ENCODE assay signal across 15 cellular contexts in the genomic region with DNA sequence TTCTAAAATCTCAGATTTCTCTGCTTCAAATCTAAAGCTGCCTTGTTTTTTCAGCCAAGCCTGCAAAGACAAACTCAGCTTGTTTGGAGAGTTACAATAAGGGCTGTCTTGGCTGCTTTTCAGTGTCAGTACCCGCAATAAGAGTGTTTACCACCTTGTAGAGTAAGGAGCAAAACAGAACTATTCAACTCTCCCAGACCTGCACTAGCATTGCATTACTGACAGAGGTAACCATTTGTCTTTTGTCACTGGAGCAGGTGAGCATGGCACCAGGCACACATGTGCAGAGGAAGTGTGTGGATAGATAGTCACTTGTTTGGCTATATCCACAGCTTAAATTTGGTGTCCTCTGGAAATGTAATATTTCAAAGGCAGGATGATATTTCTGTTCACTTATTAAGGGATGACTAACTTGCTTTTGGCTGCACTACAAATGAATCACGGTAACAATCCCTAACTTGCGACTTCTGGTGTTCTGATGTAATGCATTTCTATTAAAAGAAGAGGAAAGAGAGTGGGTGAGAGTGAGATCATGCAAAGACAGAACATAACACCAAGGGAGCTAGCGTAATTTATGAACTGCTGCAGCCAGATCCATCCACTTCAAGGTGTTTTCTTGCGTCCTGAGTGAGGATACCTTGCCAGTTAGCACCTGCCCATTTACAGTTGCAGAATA. TPM values are rescaled to one million over a fixed set of nuclear protein-coding genes. Genes with fewer than 3 reads are reported as not detected.
A peak's percentile ranks its signal among the peaks of the same experiment; 100 is the strongest.
DNase-seq lines count a peak whose midpoint lies in the region; ATAC-seq, FAIRE-seq and TF ChIP-seq lines count a peak whose summit lies in the region.
"Had no signal": no experiment of that assay in that cellular context is flagged by ENCODE, and none has a peak within 500 bp of the region (broad histone marks: within the 10 kb centered on the region; RNA-seq: fewer than 3 reads in every experiment).

No MANE protein-coding gene starts in this region.

- H3K4me3 ChIP-seq in astrocyte (ENCODE audit: insufficient read depth, low read depth, low read length) (no peak overlapping the region), skeletal muscle cell (ENCODE audit: low read depth, low read length) (no peak overlapping the region)
- H3K4me3 ChIP-seq: skin epidermis had no signal

- no peaks in the 10 kb centered on the region for H3K9me3 Mint-ChIP-seq in astrocyte (ENCODE audit: unreplicated experiment)
- H3K9me3 Mint-ChIP-seq in activated naive CD4-positive, alpha-beta T cell treated with anti-CD3 and anti-CD28 coated beads for 36 hours: no peaks in the 10 kb centered on the region
- no peaks in the 10 kb centered on the region for H3K9me3 Mint-ChIP-seq in natural killer cell treated with Interleukin-12 subunit alpha and Interleukin-12 subunit beta and Interleukin-15 and Interleukin-18, amount 100 ng/mL, for 72 hours
- H3K9me3 Mint-ChIP-seq: activated T-helper 17 cell treated with anti-CD3 and anti-CD28 coated beads, Interleukin-2, amount 50 U/mL, for 72 hours; stimulated activated effector memory CD8-positive, alpha-beta T cell treated with anti-CD3 and anti-CD28 coated beads, Interleukin-12 subunit alpha, Interleukin-12 subunit beta, amount 100 ng/mL, for 72 hours had no signal

- H3K27me3 Mint-ChIP-seq in astrocyte (ENCODE audit: low read depth, unreplicated experiment): no peaks in the 10 kb centered on the region
- H3K27me3 Mint-ChIP-seq in activated naive CD4-positive, alpha-beta T cell treated with anti-CD3 and anti-CD28 coated beads for 36 hours (ENCODE audit: low read depth): peaks cover 6% of the 10 kb centered on the region
- peaks cover 0 to 15% of the 10 kb centered on the region in 2 donors for H3K27me3 Mint-ChIP-seq in natural killer cell treated with Interleukin-12 subunit alpha and Interleukin-12 subunit beta and Interleukin-15 and Interleukin-18, amount 100 ng/mL, for 72 hours
- H3K27me3 Mint-ChIP-seq: activated T-helper 17 cell treated with anti-CD3 and anti-CD28 coated beads, Interleukin-2, amount 50 U/mL, for 72 hours had no signal

- no peak overlapping the region for H3K4me3 Mint-ChIP-seq in astrocyte (ENCODE audit: unreplicated experiment)
- no peak overlapping the region for H3K4me3 Mint-ChIP-seq in activated naive CD4-positive, alpha-beta T cell treated with anti-CD3 and anti-CD28 coated beads for 36 hours
- H3K4me3 Mint-ChIP-seq in natural killer cell treated with Interleukin-12 subunit alpha and Interleukin-12 subunit beta and Interleukin-15 and Interleukin-18, amount 100 ng/mL, for 72 hours: no peak overlapping the region
- H3K4me3 Mint-ChIP-seq: activated T-helper 17 cell treated with anti-CD3 and anti-CD28 coated beads, Interleukin-2, amount 50 U/mL, for 72 hours; stimulated activated effector memory CD8-positive, alpha-beta T cell treated with anti-CD3 and anti-CD28 coated beads, Interleukin-12 subunit alpha, Interleukin-12 subunit beta, amount 100 ng/mL, for 72 hours had no signal

- no peaks in the 10 kb centered on the region for H3K9me3 ChIP-seq in astrocyte (ENCODE audit: insufficient read depth, low read depth, low read length)
- H3K9me3 ChIP-seq: Caco-2 had no signal

- intact Hi-C loops in activated naive CD4-positive, alpha-beta T cell treated with anti-CD3 and anti-CD28 coated beads for 36 hours (cut with micrococcal nuclease): no loop called here

- peaks cover 22% of the 10 kb centered on the region for H3K4me1 ChIP-seq in astrocyte (ENCODE audit: insufficient read depth, low read length)
- H3K4me1 ChIP-seq: Caco-2 had no signal

- FAIRE-seq in astrocyte (lab: Jason Lieb, UNC): peak; percentile 99
- FAIRE-seq: GM18507 had no signal

- no peak for ATAC-seq in GM18861 (IDR thresholded peaks at IDR 0.05; ENCODE audit: unreplicated experiment)
- no peak for ATAC-seq in natural killer cell treated with Interleukin-12 subunit alpha and Interleukin-12 subunit beta and Interleukin-15 and Interleukin-18, amount 100 ng/mL, for 72 hours
- ATAC-seq: activated T-helper 17 cell treated with anti-CD3 and anti-CD28 coated beads, Interleukin-2, amount 50 U/mL, for 72 hours; stimulated activated effector memory CD8-positive, alpha-beta T cell treated with anti-CD3 and anti-CD28 coated beads, Interleukin-12 subunit alpha, Interleukin-12 subunit beta, amount 100 ng/mL, for 72 hours had no signal

- no peaks in the 10 kb centered on the region for H3K79me2 ChIP-seq in astrocyte (ENCODE audit: insufficient read depth, low read length)

- CTCF ChIA-PET in activated naive CD4-positive, alpha-beta T cell treated with anti-CD3 and anti-CD28 coated beads for 36 hours (lab: Charles Lee): no interaction called here

- peak overlapping the region; percentile 37 for H3K27ac Mint-ChIP-seq in astrocyte (ENCODE audit: unreplicated experiment)
- no peak overlapping the region for H3K27ac Mint-ChIP-seq in activated naive CD4-positive, alpha-beta T cell treated with anti-CD3 and anti-CD28 coated beads for 36 hours
- H3K27ac Mint-ChIP-seq in natural killer cell treated with Interleukin-12 subunit alpha and Interleukin-12 subunit beta and Interleukin-15 and Interleukin-18, amount 100 ng/mL, for 72 hours: no peak overlapping the region
- H3K27ac Mint-ChIP-seq: activated T-helper 17 cell treated with anti-CD3 and anti-CD28 coated beads, Interleukin-2, amount 50 U/mL, for 72 hours; stimulated activated effector memory CD8-positive, alpha-beta T cell treated with anti-CD3 and anti-CD28 coated beads, Interleukin-12 subunit alpha, Interleukin-12 subunit beta, amount 100 ng/mL, for 72 hours had no signal

- peak; percentile 7 for DNase-seq in GOT3 (lab: John Stamatoyannopoulos, UW)
- peak; percentile 86 for DNase-seq in astrocyte (ENCODE audit: low read depth)
- peak; percentile 68 for DNase-seq in glomerular visceral epithelial cell (ENCODE audit: extremely low spot score)
- peak; percentile 60 for DNase-seq in skeletal muscle cell (ENCODE audit: low read depth)
- no peak for DNase-seq in activated naive CD4-positive, alpha-beta T cell treated with anti-CD3 and anti-CD28 coated beads for 36 hours
- DNase-seq in ecto neural progenitor cell (ENCODE audit: low spot score): no peak
- no peak for DNase-seq in natural killer cell treated with Interleukin-12 subunit alpha and Interleukin-12 subunit beta and Interleukin-15 and Interleukin-18, amount 100 ng/mL, for 72 hours (ENCODE audit: low spot score)
- DNase-seq: Caco-2; effector memory CD4-positive, alpha-beta T cell; WERI-Rb-1 had no signal

- H3K9ac ChIP-seq in astrocyte (ENCODE audit: low read length): peak overlapping the region; percentile 25

- peaks cover 12% of the 10 kb centered on the region for H3K4me1 Mint-ChIP-seq in astrocyte (ENCODE audit: low read depth, unreplicated experiment)
- H3K4me1 Mint-ChIP-seq in activated naive CD4-positive, alpha-beta T cell treated with anti-CD3 and anti-CD28 coated beads for 36 hours (ENCODE audit: low read depth): no peaks in the 10 kb centered on the region
- no peaks in the 10 kb centered on the region for H3K4me1 Mint-ChIP-seq in natural killer cell treated with Interleukin-12 subunit alpha and Interleukin-12 subunit beta and Interleukin-15 and Interleukin-18, amount 100 ng/mL, for 72 hours (ENCODE audit: low read depth in 2 of 2)
- H3K4me1 Mint-ChIP-seq: activated T-helper 17 cell treated with anti-CD3 and anti-CD28 coated beads, Interleukin-2, amount 50 U/mL, for 72 hours; stimulated activated effector memory CD8-positive, alpha-beta T cell treated with anti-CD3 and anti-CD28 coated beads, Interleukin-12 subunit alpha, Interleukin-12 subunit beta, amount 100 ng/mL, for 72 hours had no signal

- no peaks in the 10 kb centered on the region for H3K36me3 ChIP-seq in astrocyte (ENCODE audit: insufficient read depth, low read length)
- H3K36me3 ChIP-seq: WERI-Rb-1 had no signal

- peak overlapping the region; percentile 21 for H3K27ac ChIP-seq in astrocyte (ENCODE audit: low read depth, low read length)
- H3K27ac ChIP-seq: skin epidermis, WERI-Rb-1 had no signal

- H3K36me3 Mint-ChIP-seq in astrocyte (ENCODE audit: low read depth, unreplicated experiment): no peaks in the 10 kb centered on the region
- no peaks in the 10 kb centered on the region for H3K36me3 Mint-ChIP-seq in activated naive CD4-positive, alpha-beta T cell treated with anti-CD3 and anti-CD28 coated beads for 36 hours (ENCODE audit: low read depth)
- no peaks in the 10 kb centered on the region for H3K36me3 Mint-ChIP-seq in natural killer cell treated with Interleukin-12 subunit alpha and Interleukin-12 subunit beta and Interleukin-15 and Interleukin-18, amount 100 ng/mL, for 72 hours
- H3K36me3 Mint-ChIP-seq: stimulated activated effector memory CD8-positive, alpha-beta T cell treated with anti-CD3 and anti-CD28 coated beads, Interleukin-12 subunit alpha, Interleukin-12 subunit beta, amount 100 ng/mL, for 72 hours had no signal

- no peak for TF ChIP-seq CTCF in astrocyte (IDR thresholded peaks at IDR 0.05; ENCODE audit: insufficient read depth, low read depth, low read length)

- H3K27me3 ChIP-seq in astrocyte (ENCODE audit: insufficient read depth, low read length): no peaks in the 10 kb centered on the region

- H2AFZ ChIP-seq in astrocyte (ENCODE audit: low read depth, low read length): no peak overlapping the region

- H3K4me2 ChIP-seq in astrocyte (ENCODE audit: low read length): peak overlapping the region; percentile 71

- H4K20me1 ChIP-seq in astrocyte (ENCODE audit: insufficient read depth, low read length): no peaks in the 10 kb centered on the region

RNA-seq across cellular contexts. Expression of a gene that starts 38.6 kb away (rescaled TPM):
- total RNA-seq in astrocyte: 0.05 and 0.14 TPM in 2 replicates
- total RNA-seq in activated naive CD4-positive, alpha-beta T cell treated with anti-CD3 and anti-CD28 coated beads for 36 hours: not detected
- total RNA-seq in natural killer cell treated with Interleukin-12 subunit alpha and Interleukin-12 subunit beta and Interleukin-15 and Interleukin-18, amount 100 ng/mL, for 72 hours: not detected
- total RNA-seq: Caco-2 had no signal

Comparison
In these comparisons a context has a peak if more than half of its experiments do, and no peak if none do; other contexts are left out.
1. DNase-seq: peak in GOT3 (single experiment), astrocyte (single experiment), glomerular visceral epithelial cell (single experiment) and skeletal muscle cell (single experiment); none in activated naive CD4-positive, alpha-beta T cell treated with anti-CD3 and anti-CD28 coated beads for 36 hours (single experiment), ecto neural progenitor cell (single experiment) and natural killer cell treated with Interleukin-12 subunit alpha and Interleukin-12 subunit beta and Interleukin-15 and Interleukin-18, amount 100 ng/mL, for 72 hours (single experiment).